Comparison of ENCODE assay signal across 8 cellular contexts in genomic region chr19:24033962-24034342, GRCh38. TPM values are rescaled to one million over a fixed set of nuclear protein-coding genes. Genes with fewer than 3 reads are reported as not detected.
DNase-seq lines count a peak whose midpoint lies in the region; ATAC-seq and TF ChIP-seq lines count a peak whose summit lies in the region.

No MANE protein-coding gene starts in this region.

- H2AFZ ChIP-seq in neuronal stem cell (ENCODE audit: low read length), result peak overlapping the region; percentile 99

- H3K79me1 ChIP-seq in neuronal stem cell (ENCODE audit: low read depth, low read length), result no peaks in the 10 kb centered on the region

- H3K27ac ChIP-seq in A673 (ENCODE audit: low read depth, low read length, poor library complexity, severe bottlenecking), result peak overlapping the region; percentile 95
- peak overlapping the region; percentile 98 for H3K27ac ChIP-seq in neuronal stem cell (replicated peaks; ENCODE audit: low read length)

- POLR2A ChIA-PET in A673 (lab: Charles Lee; ENCODE audit: low non-redundant PET), result no interaction called here

- peak; percentile 46 for DNase-seq in A673 (ENCODE audit: low spot score)
- peak; percentile 33 for DNase-seq in GM10266 (ENCODE audit: extremely low spot score)
- DNase-seq in NCI-H2107 treated with DMSO at 0.1 percent for 48 hours (lab: John Stamatoyannopoulos, UW; ENCODE audit: unreplicated experiment), result peak; percentile 22
- peak; percentile 31 for DNase-seq in activated naive CD4-positive, alpha-beta T cell treated with anti-CD3 and anti-CD28 coated beads, Interleukin-2, amount 50 U/mL, for 16 hours
- DNase-seq in germinal center (ENCODE audit: low spot score), result peak; percentile 19
- DNase-seq in neuronal stem cell (ENCODE audit: low spot score), result peak; percentile 15
- DNase-seq in NOMO-1 treated with dmso at 0.1 percent for 144 hours (lab: John Stamatoyannopoulos, UW; ENCODE audit: unreplicated experiment), result no peak

- H3K27me3 ChIP-seq in A673 (replicated peaks; ENCODE audit: insufficient read depth, low read depth, low read length, poor library complexity) (no peaks in the 10 kb centered on the region), neuronal stem cell (ENCODE audit: control insufficient read depth in 3 of 3, insufficient read depth in 3 of 3, low read depth in 1 of 3, low read length in 3 of 3) (no peaks in the 10 kb centered on the region)

- H2BK12ac ChIP-seq in neuronal stem cell (ENCODE audit: low read length), result no peak overlapping the region

- intact Hi-C loops in A673 (cut with micrococcal nuclease; ENCODE audit: unreplicated experiment), result loop anchor here (10.0 kb wide), 1 partner anchor 349 kb away; the partner anchor contains the start of gene ZNF675

- H3K14ac ChIP-seq in neuronal stem cell (ENCODE audit: low read length), result no peak overlapping the region

- H3K23ac ChIP-seq in neuronal stem cell (ENCODE audit: low read depth, low read length, poor library complexity), result peak overlapping the region; percentile 89

- H4K8ac ChIP-seq in neuronal stem cell (ENCODE audit: low read depth, low read length), result no peak overlapping the region

- WGBS in neuronal stem cell (ENCODE audit: extremely low coverage in 2 of 2, insufficient read length in 2 of 2, insufficient replicate concordance in 1 of 2), 2 donors, result no CpG with 5 or more reads among the region's 15 CpGs

- peak overlapping the region; percentile 91 for H3K9ac ChIP-seq in neuronal stem cell (ENCODE audit: low read depth, low read length, poor library complexity)

- H2AK5ac ChIP-seq in neuronal stem cell (ENCODE audit: low read depth, low read length), result peak overlapping the region; percentile 83

- H3K4me3 ChIP-seq in A673 (ENCODE audit: low read depth, low read length, poor library complexity, severe bottlenecking), result peak overlapping the region; percentile 87
- peak overlapping the region; percentile 90 to 92 for H3K4me3 ChIP-seq in neuronal stem cell (ENCODE audit: low read length in 2 of 2)

- BruUV-seq in A673 (replicated peaks; lab: Mats Ljungman, UMichigan), result no TSS peak

- peak overlapping the region; percentile 99 for H3K18ac ChIP-seq in neuronal stem cell (ENCODE audit: low read length)

- no peak for TF ChIP-seq CTCF in A673 (conservative IDR thresholded peaks at IDR 0.05; ENCODE audit: low read depth, low read length)
- no peak for TF ChIP-seq CTCF in GM10266 (IDR thresholded peaks at IDR 0.05; ENCODE audit: control insufficient read depth, insufficient read depth, low read depth, missing control alignments)

- no peak overlapping the region for H4K91ac ChIP-seq in neuronal stem cell (ENCODE audit: low read depth, low read length, poor library complexity)

- H3K4me1 ChIP-seq in A673 (ENCODE audit: insufficient read depth, low read length, poor library complexity, severe bottlenecking) (no peaks in the 10 kb centered on the region), neuronal stem cell (ENCODE audit: control insufficient read depth in 2 of 2, insufficient read depth in 1 of 2, low read depth in 1 of 2, low read length in 2 of 2) (peaks cover 1 to 2% of the 10 kb centered on the region in 2 donors)

- H3K4ac ChIP-seq in neuronal stem cell (ENCODE audit: low read length), result no peak overlapping the region

- H2BK120ac ChIP-seq in neuronal stem cell (ENCODE audit: low read depth, low read length), result no peak overlapping the region

- H3K36me3 ChIP-seq in A673 (ENCODE audit: insufficient read depth, low read length, poor library complexity, severe bottlenecking) (peaks cover 32% of the 10 kb centered on the region), neuronal stem cell (replicated peaks in 1 of 2; ENCODE audit: control insufficient read depth in 2 of 2, insufficient read depth in 2 of 2, low read length in 2 of 2) (peaks cover 10 to 42% of the 10 kb centered on the region in 2 donors)

- CTCF ChIA-PET in A673 (lab: Charles Lee), result no interaction called here

- H2BK5ac ChIP-seq in neuronal stem cell (ENCODE audit: low read length), result peak overlapping the region; percentile 98

- peak overlapping the region; percentile 73 for H3K4me2 ChIP-seq in neuronal stem cell (ENCODE audit: insufficient read depth, low read length, poor library complexity, severe bottlenecking)

- H3K9me3 ChIP-seq in A673 (ENCODE audit: low read depth, low read length, poor library complexity, severe bottlenecking) (no peaks in the 10 kb centered on the region), neuronal stem cell (replicated peaks in 1 of 2; ENCODE audit: control insufficient read depth in 2 of 2, insufficient read depth in 1 of 2, low read depth in 1 of 2, low read length in 2 of 2) (peaks cover 3 to 42% of the 10 kb centered on the region in 2 donors)

- H2BK15ac ChIP-seq in neuronal stem cell (ENCODE audit: low read length), result peak overlapping the region; percentile 27

- peak; percentile 19 for ATAC-seq in HG02798 (IDR thresholded peaks at IDR 0.05; ENCODE audit: poor library complexity, unreplicated experiment)

RNA-seq across cellular contexts. Expression of gene ZNF254, which starts 53.0 kb away (rescaled TPM):
- 15.5 and 18.7 TPM in 2 replicates for total RNA-seq in A673 (2021)
- polyA plus RNA-seq in neuronal stem cell (2013, experiment 1 of 2), result 37.5 TPM
- polyA plus RNA-seq in neuronal stem cell (2013, experiment 2 of 2), result 38.7 TPM
